Comparison of ENCODE assay signal across 8 cellular contexts in the genomic region with DNA sequence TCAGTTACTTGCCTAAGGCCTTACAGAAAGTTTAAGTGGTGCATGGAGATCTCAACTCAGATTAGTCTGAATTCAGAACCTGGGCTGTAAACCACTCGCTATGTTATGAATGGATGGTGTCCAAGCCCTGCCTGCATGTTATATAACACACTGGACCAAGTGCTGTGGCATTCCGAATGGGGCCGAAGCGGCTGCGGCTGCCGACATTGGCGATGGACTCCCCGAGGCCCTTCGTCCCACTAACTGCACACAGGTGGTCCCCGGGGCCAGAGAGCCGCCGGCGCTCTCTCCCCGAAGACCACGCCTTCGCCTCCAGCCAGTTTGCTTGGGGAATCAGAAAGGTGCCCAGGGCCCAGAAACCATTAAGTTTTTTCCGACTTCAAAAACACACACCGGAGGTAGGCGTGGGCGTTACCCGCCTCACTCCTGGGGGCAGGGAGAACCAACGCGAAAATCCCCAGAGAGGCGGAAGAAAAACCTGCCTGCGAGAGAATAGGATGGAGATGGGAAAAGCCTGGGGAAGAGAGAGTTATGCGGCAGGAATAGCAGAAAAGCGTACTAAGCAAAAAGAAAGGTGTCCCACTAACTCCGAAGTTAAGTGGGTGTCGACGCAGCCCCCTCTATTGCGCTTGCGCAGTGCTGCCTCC. TPM values are rescaled to one million over a fixed set of nuclear protein-coding genes. Genes with fewer than 3 reads are reported as not detected.
DNase-seq lines count a peak whose midpoint lies in the region; ATAC-seq, FAIRE-seq and TF ChIP-seq lines count a peak whose summit lies in the region.

No MANE protein-coding gene starts in this region.

- peak in 1 of 4 experiments; percentile 52 for DNase-seq in K562 (ENCODE audit: extremely low read depth in 1 of 4, low spot score in 3 of 4)
- peak; percentile 88 for DNase-seq in kidney
- no peak for DNase-seq in stimulated activated naive CD8-positive, alpha-beta T cell treated with anti-CD3 and anti-CD28 coated beads, Interleukin-15, amount 100 ng/mL, for 72 hours
- no peak for DNase-seq in OCI-M1 (lab: John Stamatoyannopoulos, UW)
- DNase-seq in activated effector memory CD4-positive, alpha-beta T cell treated with anti-CD3 and anti-CD28 coated beads, Interleukin-2, amount 50 U/mL, for 16 hours: no peak

- H3K27me3 Mint-ChIP-seq in stimulated activated naive CD8-positive, alpha-beta T cell treated with anti-CD3 and anti-CD28 coated beads, Interleukin-15, amount 100 ng/mL, for 72 hours: peaks cover 35% of the 10 kb centered on the region

- ATAC-seq in GM21381 (IDR thresholded peaks at IDR 0.05; ENCODE audit: unreplicated experiment) (peak; percentile 19), HG03571 (IDR thresholded peaks at IDR 0.05; ENCODE audit: unreplicated experiment) (peak; percentile 16), K562 (peak; percentile 23)
- ATAC-seq in stimulated activated naive CD8-positive, alpha-beta T cell treated with anti-CD3 and anti-CD28 coated beads, Interleukin-15, amount 100 ng/mL, for 72 hours: peak; percentile 39

- peak overlapping the region; percentile 90 to 97 for H3K27ac Mint-ChIP-seq in stimulated activated naive CD8-positive, alpha-beta T cell treated with anti-CD3 and anti-CD28 coated beads, Interleukin-15, amount 100 ng/mL, for 72 hours

- WGBS in K562 (ENCODE audit: insufficient coverage, low coverage, missing lambda C conversion rate): 1% methylated on average over 32 of the region's 32 CpGs

- TF ChIP-seq CTCF in DOHH2 (IDR thresholded peaks at IDR 0.05; ENCODE audit: low read depth, low read length, poor library complexity, severe bottlenecking): no peak
- no peak for TF ChIP-seq CTCF in K562 (IDR thresholded peaks at IDR 0.05 in 2 of 3, conservative IDR thresholded peaks at IDR 0.05 in 1 of 3; ENCODE audit: insufficient read depth in 2 of 3, low read depth in 1 of 3, low read length in 3 of 3)
- no peak for TF ChIP-seq CTCF in kidney (IDR thresholded peaks at IDR 0.05; ENCODE audit: borderline replicate concordance, extremely low read depth, insufficient read depth)

- no peaks in the 10 kb centered on the region for H3K9me1 ChIP-seq in K562 (ENCODE audit: control insufficient read depth, insufficient read depth, low read length)

- H3K36me3 ChIP-seq in DOHH2 (ENCODE audit: control insufficient read depth, low read length) (no peaks in the 10 kb centered on the region), K562 (ENCODE audit: control insufficient read depth, insufficient read depth, low read length) (no peaks in the 10 kb centered on the region; the same call in 1 of the 3 replicates), kidney (ENCODE audit: control insufficient read depth in 1 of 2, insufficient read depth in 2 of 2, low read length in 2 of 2) (no peaks in the 10 kb centered on the region)

- no peaks in the 10 kb centered on the region for H3K9me3 Mint-ChIP-seq in stimulated activated naive CD8-positive, alpha-beta T cell treated with anti-CD3 and anti-CD28 coated beads, Interleukin-15, amount 100 ng/mL, for 72 hours

- H2AFZ ChIP-seq in K562 (ENCODE audit: low read depth, low read length): peak overlapping the region; percentile 99

- H3K4me3 Mint-ChIP-seq in stimulated activated naive CD8-positive, alpha-beta T cell treated with anti-CD3 and anti-CD28 coated beads, Interleukin-15, amount 100 ng/mL, for 72 hours: peak overlapping the region; percentile 91 to 96

- no peaks in the 10 kb centered on the region for H3K9me3 ChIP-seq in DOHH2 (ENCODE audit: control insufficient read depth, insufficient read depth, low read length)
- no peaks in the 10 kb centered on the region for H3K9me3 ChIP-seq in K562 (replicated peaks; ENCODE audit: control insufficient read depth, insufficient read depth, low read depth, low read length)
- H3K9me3 ChIP-seq in kidney (ENCODE audit: control insufficient read depth in 1 of 2, low read length in 2 of 2): no peaks in the 10 kb centered on the region

- no peaks in the 10 kb centered on the region for H3F3A ChIP-seq in DOHH2 (ENCODE audit: control insufficient read depth, insufficient read depth)

- H3K4me2 ChIP-seq in DOHH2 (ENCODE audit: low read length) (peak overlapping the region; percentile 71), K562 (ENCODE audit: insufficient read depth, low read length) (peak overlapping the region; percentile 88)

- no peaks in the 10 kb centered on the region for H3K9me2 ChIP-seq in DOHH2 (replicated peaks; ENCODE audit: control insufficient read depth, low read length)

- intact Hi-C loops in K562 (cut with micrococcal nuclease): no loop called here
- intact Hi-C loops in kidney (cut with DNase I): no loop called here

- H3K4me1 ChIP-seq in DOHH2 (ENCODE audit: control insufficient read depth, low read length): peaks cover 24% of the 10 kb centered on the region
- H3K4me1 ChIP-seq in K562 (replicated peaks in 1 of 2; ENCODE audit: control insufficient read depth in 2 of 2, insufficient read depth in 2 of 2, low read length in 2 of 2): peaks cover 37 to 41% of the 10 kb centered on the region in 2 experiments
- H3K4me1 ChIP-seq in kidney (ENCODE audit: control insufficient read depth in 1 of 2, insufficient read depth in 1 of 2, low read depth in 1 of 2, low read length in 2 of 2): peaks cover 8 to 9% of the 10 kb centered on the region in 2 donors

- H4K20me1 ChIP-seq in DOHH2 (ENCODE audit: control insufficient read depth, insufficient read depth, low read depth, low read length) (no peaks in the 10 kb centered on the region), K562 (replicated peaks; ENCODE audit: control insufficient read depth, insufficient read depth, low read length) (no peaks in the 10 kb centered on the region)

- TF ChIP-seq RAD21 in K562 (CRISPR knock-in tag; conservative IDR thresholded peaks at IDR 0.05 in 1 of 2, IDR thresholded peaks at IDR 0.05 in 1 of 2): no peak

- TF ChIP-seq POLR2A in K562 (conservative IDR thresholded peaks at IDR 0.05): no peak

- FAIRE-seq in K562 (lab: Jason Lieb, UNC) (peak; percentile 84), kidney (lab: Jason Lieb, UNC) (no peak)

- H3K79me2 ChIP-seq in DOHH2 (ENCODE audit: control insufficient read depth, low read length): no peaks in the 10 kb centered on the region
- peaks cover 44% of the 10 kb centered on the region for H3K79me2 ChIP-seq in K562 (ENCODE audit: control insufficient read depth, insufficient read depth, low read length)

- CTCF ChIA-PET in K562 (lab: Yijun Ruan, JAX; ENCODE audit: low intra/inter-chr PET ratio): interaction anchor here (1.2 kb wide), 1 partner anchor 70 kb away, joined by 4 read pairs; no protein-coding TSS in a partner anchor

- BruUV-seq in K562 (replicated peaks; lab: Mats Ljungman, UMichigan): TSS peak; percentile 85

- peaks cover 35% of the 10 kb centered on the region for H3K4me1 Mint-ChIP-seq in stimulated activated naive CD8-positive, alpha-beta T cell treated with anti-CD3 and anti-CD28 coated beads, Interleukin-15, amount 100 ng/mL, for 72 hours

- H3K27me3 ChIP-seq in DOHH2 (ENCODE audit: control insufficient read depth, low read length) (peaks cover 62% of the 10 kb centered on the region), K562 (ENCODE audit: control insufficient read depth in 2 of 2, insufficient read depth in 2 of 2, low read length in 2 of 2) (no peaks in the 10 kb centered on the region)

- POLR2A ChIA-PET in K562 (lab: Yijun Ruan, JAX): interaction anchor here (1.1 to 14.3 kb wide), 9 partner anchors 13 to 104 kb away, joined by 3 to 383 read pairs (median 5); no protein-coding TSS in a partner anchor

- peak overlapping the region; percentile 95 for H3K4me3 ChIP-seq in DOHH2 (ENCODE audit: low read length)
- peak overlapping the region; percentile 70 for H3K4me3 ChIP-seq in K562
- H3K4me3 ChIP-seq in kidney (ENCODE audit: low read length in 2 of 2): peak overlapping the region; percentile 88 to 90

- TF ChIP-seq EP300 in K562 (IDR thresholded peaks at IDR 0.05; ENCODE audit: low read length): no peak; the same call in 1 of the 2 replicates

- in situ Hi-C loops in K562 (cut with MboI): no loop called here

- no peak overlapping the region for H3K27ac ChIP-seq in DOHH2 (ENCODE audit: low read depth, low read length)
- H3K27ac ChIP-seq in K562 (ENCODE audit: extremely low read depth, low read depth, low read length): peak overlapping the region; percentile 58
- H3K27ac ChIP-seq in kidney (ENCODE audit: low read depth in 2 of 2, low read length in 2 of 2): peak overlapping the region; percentile 88 to 92

- H3K9ac ChIP-seq in K562 (ENCODE audit: insufficient read depth in 1 of 2, low read depth in 2 of 2, low read length in 2 of 2) (peak overlapping the region; percentile 63 to 91), kidney (ENCODE audit: low read length in 2 of 2) (peak overlapping the region; percentile 78 to 92)

TF ChIP-seq in K562, 482 proteins besides CTCF, POLR2A, EP300 and RAD21 (continues in another document):
- TF ChIP-seq, protein P1, sequence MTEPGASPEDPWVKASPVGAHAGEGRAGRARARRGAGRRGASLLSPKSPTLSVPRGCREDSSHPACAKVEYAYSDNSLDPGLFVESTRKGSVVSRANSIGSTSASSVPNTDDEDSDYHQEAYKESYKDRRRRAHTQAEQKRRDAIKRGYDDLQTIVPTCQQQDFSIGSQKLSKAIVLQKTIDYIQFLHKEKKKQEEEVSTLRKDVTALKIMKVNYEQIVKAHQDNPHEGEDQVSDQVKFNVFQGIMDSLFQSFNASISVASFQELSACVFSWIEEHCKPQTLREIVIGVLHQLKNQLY (CRISPR knock-in tag; conservative IDR thresholded peaks at IDR 0.05): no peak
- TF ChIP-seq RBM15 (IDR thresholded peaks at IDR 0.05; ENCODE audit: insufficient read depth, low read length) (no peak), ZNF316 (IDR thresholded peaks at IDR 0.05) (peak; percentile 92)

RNA-seq across cellular contexts. Expression of a gene that starts 0.6 kb away (rescaled TPM):
- total RNA-seq in K562 (2011; cell fraction: chromatin; rRNA removed; ENCODE audit: low replicate concordance): 12.1 and 13.3 TPM in 2 replicates
- total RNA-seq in K562 (2011; cell fraction: nucleolus; rRNA removed): 8.7 and 8.8 TPM in 2 replicates
- 11.4 and 17.1 TPM in 2 replicates for total RNA-seq in K562 (2011; cell fraction: nucleoplasm; rRNA removed)
- 1.8 and 3.6 TPM in 2 replicates for total RNA-seq in K562 (2014; rRNA removed)
- 4.5 and 5.2 TPM in 2 replicates for total RNA-seq in K562 (2014; rRNA removed; fragmentation: Illumina TruSeq; extraction: Trizol)
- 2.5 and 2.8 TPM in 2 replicates for total RNA-seq in K562 (2015; rRNA removed; fragmentation: Illumina TruSeq; extraction: Trizol)
- total RNA-seq in K562 (2021): 7.1 and 7.7 TPM in 2 replicates
- polyA plus RNA-seq in K562 (2011; rRNA removed): 7.7 and 8.2 TPM in 2 replicates
- polyA plus RNA-seq in K562 (2011; cell fraction: cytosol; rRNA removed): 4.5 and 7.5 TPM in 2 replicates
- polyA plus RNA-seq in K562 (2011; cell fraction: nucleus; rRNA removed): 3.9 and 5.1 TPM in 2 replicates
- 2.4 and 3.7 TPM in 2 replicates for polyA plus RNA-seq in K562 (2012)
- 3.4 and 4.0 TPM in 2 replicates for polyA plus RNA-seq in K562 (2014; fragmentation: Illumina TruSeq; extraction: Trizol)
- polyA plus RNA-seq in K562 (2014; fragmentation: Nextera tagmentation; extraction: Ambion mirVana): 1 to 10 TPM; 3.8 to 5.0 TPM
- polyA plus RNA-seq in K562 (2014; rRNA removed): 2.8 and 2.9 TPM in 2 replicates
- 26.9 and 28.8 TPM in 2 replicates for polyA minus RNA-seq in K562 (2011; rRNA and poly(A)+ RNA removed)
- 11.0 and 11.5 TPM in 2 replicates for polyA minus RNA-seq in K562 (2011; cell fraction: cytosol; rRNA and poly(A)+ RNA removed)
- 7.1 and 12.4 TPM in 2 replicates for polyA minus RNA-seq in K562 (2011; cell fraction: nucleus; rRNA and poly(A)+ RNA removed)
- total RNA-seq in kidney: 22.2 TPM
- 6.1 TPM for polyA plus RNA-seq in kidney (ENCODE audit: insufficient read depth, low read depth, low replicate concordance)
